Comparison of ENCODE assay signal across 25 cellular contexts in the genomic region with DNA sequence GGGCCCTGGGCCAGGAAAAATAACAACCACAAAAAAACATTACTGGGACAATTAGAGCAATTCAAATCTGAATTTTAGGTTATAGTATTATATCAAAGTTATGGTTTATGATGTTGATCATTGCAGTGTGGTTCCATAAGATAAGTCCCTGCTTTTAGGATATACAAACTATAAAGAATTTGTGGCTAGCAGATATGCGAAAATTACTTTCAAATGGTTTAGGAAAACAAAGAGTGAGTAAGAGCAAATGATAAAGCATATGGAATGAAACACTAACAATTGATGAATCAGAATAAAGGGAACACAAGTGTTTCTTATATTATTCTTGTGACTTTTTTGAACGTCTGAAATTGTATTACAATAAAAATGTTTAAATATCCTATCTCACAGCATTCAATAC.
DNase-seq lines count a peak whose midpoint lies in the region; ATAC-seq, FAIRE-seq and TF ChIP-seq lines count a peak whose summit lies in the region.
"Had no signal": no experiment of that assay in that cellular context is flagged by ENCODE, and none has a peak within 500 bp of the region (broad histone marks: within the 10 kb centered on the region; RNA-seq: fewer than 3 reads in every experiment).

No MANE protein-coding gene starts in this region.

- H3K4me3 Mint-ChIP-seq in astrocyte (ENCODE audit: unreplicated experiment): no peak overlapping the region
- H3K4me3 Mint-ChIP-seq: CD8-positive, alpha-beta T cell; HFFc6 had no signal

- no peaks in the 10 kb centered on the region for H3K9me3 ChIP-seq in SK-N-SH
- H3K9me3 ChIP-seq in astrocyte (ENCODE audit: insufficient read depth, low read depth, low read length): no peaks in the 10 kb centered on the region
- no peaks in the 10 kb centered on the region for H3K9me3 ChIP-seq in small intestine (ENCODE audit: control insufficient read depth, low read depth)

- H3K79me2 ChIP-seq in SK-N-SH (ENCODE audit: insufficient read depth) (no peaks in the 10 kb centered on the region), astrocyte (ENCODE audit: insufficient read depth, low read length) (no peaks in the 10 kb centered on the region)

- no peak for ATAC-seq in SK-N-SH treated with all-trans-retinoic acid at 6 μM for 48 hours
- ATAC-seq: CD8-positive, alpha-beta T cell had no signal

- TF ChIP-seq POLR2A in erythroblast (IDR thresholded peaks at IDR 0.05; ENCODE audit: low read length): no peak

- no peaks in the 10 kb centered on the region for H3K27me3 ChIP-seq in SK-N-SH (ENCODE audit: insufficient read depth)
- no peaks in the 10 kb centered on the region for H3K27me3 ChIP-seq in astrocyte (ENCODE audit: insufficient read depth, low read length)
- H3K27me3 ChIP-seq in small intestine (ENCODE audit: control insufficient read depth in 2 of 2, insufficient read depth in 2 of 2, low read length in 2 of 2): peaks cover 0 to 1% of the 10 kb centered on the region in 2 donors

- TF ChIP-seq CTCF in SK-N-SH (IDR thresholded peaks at IDR 0.05) (no peak), astrocyte (IDR thresholded peaks at IDR 0.05; ENCODE audit: insufficient read depth, low read depth, low read length) (no peak), fibroblast of mammary gland (conservative IDR thresholded peaks at IDR 0.05; ENCODE audit: control insufficient read depth, insufficient read depth, low read depth, low read length) (no peak), GM13976 (IDR thresholded peaks at IDR 0.05; ENCODE audit: borderline replicate concordance, control extremely low read depth, extremely low read depth, insufficient read depth, missing control alignments) (no peak)

- no peak for TF ChIP-seq EP300 in SK-N-SH (IDR thresholded peaks at IDR 0.05; ENCODE audit: borderline replicate concordance in 1 of 2, low read depth in 1 of 2, low read length in 1 of 2)

- FAIRE-seq in astrocyte (lab: Jason Lieb, UNC) (peak; percentile 73), small intestine (lab: Jason Lieb, UNC) (no peak)

- H4K20me1 ChIP-seq in SK-N-SH (ENCODE audit: insufficient read depth) (no peaks in the 10 kb centered on the region), astrocyte (ENCODE audit: insufficient read depth, low read length) (no peaks in the 10 kb centered on the region)

- H3K4me2 ChIP-seq in SK-N-SH (no peak overlapping the region), astrocyte (ENCODE audit: low read length) (peak overlapping the region; percentile 25)
- H3K4me2 ChIP-seq: PC-9 had no signal

- no peak overlapping the region for H2AFZ ChIP-seq in SK-N-SH (ENCODE audit: low read depth)
- H2AFZ ChIP-seq in astrocyte (ENCODE audit: low read depth, low read length): no peak overlapping the region
- H2AFZ ChIP-seq: PC-9 had no signal

- TF ChIP-seq RAD21 in SK-N-SH (IDR thresholded peaks at IDR 0.05; ENCODE audit: low read length): no peak

- H3K36me3 ChIP-seq in SK-N-SH (replicated peaks in 1 of 2; ENCODE audit: control insufficient read depth in 1 of 2, insufficient read depth in 2 of 2, low read length in 1 of 2) (no peaks in the 10 kb centered on the region), astrocyte (ENCODE audit: insufficient read depth, low read length) (no peaks in the 10 kb centered on the region), small intestine (ENCODE audit: control insufficient read depth in 2 of 2, insufficient read depth in 2 of 2, low read length in 2 of 2) (no peaks in the 10 kb centered on the region)

- CTCF ChIA-PET in SK-N-SH (lab: Yijun Ruan, JAX): no interaction called here

- no peaks in the 10 kb centered on the region for H3K9me3 Mint-ChIP-seq in astrocyte (ENCODE audit: unreplicated experiment)
- H3K9me3 Mint-ChIP-seq: CD8-positive, alpha-beta T cell had no signal

- H3K27me3 Mint-ChIP-seq in astrocyte (ENCODE audit: low read depth, unreplicated experiment): no peaks in the 10 kb centered on the region

- POLR2A ChIA-PET in SK-N-SH (lab: Yijun Ruan, JAX): no interaction called here

- H3K9ac ChIP-seq in SK-N-SH (no peak overlapping the region), astrocyte (ENCODE audit: low read length) (no peak overlapping the region)

- peaks cover 34% of the 10 kb centered on the region for H3F3A ChIP-seq in SK-N-SH (replicated peaks; ENCODE audit: insufficient read depth)

- no peak overlapping the region for H3K27ac Mint-ChIP-seq in astrocyte (ENCODE audit: unreplicated experiment)
- H3K27ac Mint-ChIP-seq: CD8-positive, alpha-beta T cell had no signal

- H3K36me3 Mint-ChIP-seq in astrocyte (ENCODE audit: low read depth, unreplicated experiment): no peaks in the 10 kb centered on the region
- H3K36me3 Mint-ChIP-seq: CD8-positive, alpha-beta T cell had no signal

- peak overlapping the region in 1 of 2 experiments; percentile 42; a peak in 2 of 4 replicates for H3K27ac ChIP-seq in SK-N-SH (ENCODE audit: low read depth in 2 of 2, low read length in 1 of 2)
- no peak overlapping the region for H3K27ac ChIP-seq in astrocyte (ENCODE audit: low read depth, low read length)
- H3K27ac ChIP-seq in small intestine (ENCODE audit: low read depth in 1 of 2, low read length in 1 of 2): no peak overlapping the region
- H3K27ac ChIP-seq: 22Rv1, PC-9, SK-N-MC had no signal

- H3K4me1 ChIP-seq in SK-N-SH (ENCODE audit: control insufficient read depth in 1 of 2, insufficient read depth in 2 of 2, low read depth in 1 of 2, low read length in 1 of 2) (peaks cover 5 to 29% of the 10 kb centered on the region in 2 experiments; a peak in 3 of 4 replicates), astrocyte (ENCODE audit: insufficient read depth, low read length) (peaks cover 44% of the 10 kb centered on the region), small intestine (ENCODE audit: control insufficient read depth in 2 of 2, insufficient read depth in 1 of 2, low read depth in 1 of 2, low read length in 1 of 2) (no peaks in the 10 kb centered on the region)

- 35% methylated on average over 2 of the region's 2 CpGs for WGBS in SK-N-SH (ENCODE audit: low lambda C conversion rate)
- 76 to 88% (median 80%) methylated on average over 2 of the region's 2 CpGs for WGBS in small intestine, 3 donors

- in situ Hi-C loops in GM13976 (cut with MboI; ENCODE audit: low sequenced_read_pairs, unreplicated experiment): no loop called here

- no peaks in the 10 kb centered on the region for H3K9me2 ChIP-seq in SK-N-SH

- DNase-seq in SK-N-SH: no peak
- peak; percentile 34 for DNase-seq in astrocyte (ENCODE audit: low read depth)
- peak; percentile 63 for DNase-seq in fibroblast of mammary gland (ENCODE audit: low read depth)
- no peak for DNase-seq in HuH-7 (ENCODE audit: low spot score)
- no peak for DNase-seq in GM13976 (ENCODE audit: low spot score)
- DNase-seq in erythroblast (lab: John Stamatoyannopoulos, UW): no peak
- DNase-seq in small intestine: no peak
- DNase-seq: AML-193; C1 segment of cervical spinal cord; CD8-positive, alpha-beta T cell; H7; HFFc6; KBM-7; NCI-H1092 treated with DMSO at 0.1 percent for 48 hours; NCI-H146; NCI-H2029; NCI-H226; NCI-H510A treated with DMSO at 0.1 percent for 48 hours; NCI-H748 treated with DMSO at 0.1 percent for 48 hours; PC-9; RPMI8226; SHP77 treated with DMSO at 0.1 percent for 48 hours had no signal

- H3K4me3 ChIP-seq in SK-N-SH (ENCODE audit: low read depth in 2 of 2, low read length in 1 of 2) (no peak overlapping the region), astrocyte (ENCODE audit: insufficient read depth, low read depth, low read length) (no peak overlapping the region), fibroblast of mammary gland (ENCODE audit: control insufficient read depth, low read depth, low read length) (no peak overlapping the region), small intestine (ENCODE audit: low read depth in 1 of 2, low read length in 2 of 2) (no peak overlapping the region)
- H3K4me3 ChIP-seq: PC-9, SK-N-MC had no signal

- peaks cover 33% of the 10 kb centered on the region for H3K4me1 Mint-ChIP-seq in astrocyte (ENCODE audit: low read depth, unreplicated experiment)

TF ChIP-seq in SK-N-SH treated with all-trans-retinoic acid at 6 μM for 48 hours, 23 proteins besides CTCF, POLR2A, EP300 and RAD21 (continues in another document):
- TF ChIP-seq RARB (CRISPR knock-in tag; IDR thresholded peaks at IDR 0.05) (no peak), PPARA (CRISPR knock-in tag; IDR thresholded peaks at IDR 0.05; ENCODE audit: borderline replicate concordance) (no peak), ESRRG (CRISPR knock-in tag; IDR thresholded peaks at IDR 0.05) (no peak), ZNF70 (CRISPR knock-in tag; IDR thresholded peaks at IDR 0.05) (no peak), ZC3H10 (CRISPR knock-in tag; IDR thresholded peaks at IDR 0.05) (no peak)
- TF ChIP-seq, protein P1, sequence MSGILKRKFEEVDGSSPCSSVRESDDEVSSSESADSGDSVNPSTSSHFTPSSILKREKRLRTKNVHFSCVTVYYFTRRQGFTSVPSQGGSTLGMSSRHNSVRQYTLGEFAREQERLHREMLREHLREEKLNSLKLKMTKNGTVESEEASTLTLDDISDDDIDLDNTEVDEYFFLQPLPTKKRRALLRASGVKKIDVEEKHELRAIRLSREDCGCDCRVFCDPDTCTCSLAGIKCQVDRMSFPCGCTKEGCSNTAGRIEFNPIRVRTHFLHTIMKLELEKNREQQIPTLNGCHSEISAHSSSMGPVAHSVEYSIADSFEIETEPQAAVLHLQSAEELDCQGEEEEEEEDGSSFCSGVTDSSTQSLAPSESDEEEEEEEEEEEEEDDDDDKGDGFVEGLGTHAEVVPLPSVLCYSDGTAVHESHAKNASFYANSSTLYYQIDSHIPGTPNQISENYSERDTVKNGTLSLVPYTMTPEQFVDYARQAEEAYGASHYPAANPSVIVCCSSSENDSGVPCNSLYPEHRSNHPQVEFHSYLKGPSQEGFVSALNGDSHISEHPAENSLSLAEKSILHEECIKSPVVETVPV (CRISPR knock-in tag; IDR thresholded peaks at IDR 0.05): no peak

Comparison
In these comparisons a context has a peak if more than half of its experiments do, and no peak if none do; other contexts are left out.
1. DNase-seq: peak in astrocyte (single experiment) and fibroblast of mammary gland (single experiment); none in SK-N-SH (single experiment), HuH-7 (single experiment), GM13976 (single experiment), erythroblast (0 of 2) and small intestine (single experiment).